15 cellular contexts compared by ENCODE assay signal in the genomic region with DNA sequence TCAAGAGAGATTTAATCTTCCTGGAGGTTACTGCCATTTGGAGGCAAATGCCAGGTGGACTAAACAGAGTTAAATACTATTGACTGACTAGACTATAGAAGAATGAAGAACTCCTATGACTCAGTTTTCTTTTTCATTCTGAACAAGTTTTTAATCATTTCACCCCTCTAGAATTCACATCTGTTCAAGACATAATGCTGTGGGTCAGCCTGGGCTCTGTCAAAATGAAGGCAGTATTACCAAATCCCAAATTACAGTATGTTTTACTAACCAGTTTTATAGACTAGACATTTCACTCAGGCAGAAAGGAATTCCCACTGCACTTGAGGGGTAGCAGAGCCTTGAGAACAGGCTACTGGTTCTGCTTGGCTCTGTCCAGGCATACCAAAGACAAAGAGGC.
"Had no signal": no experiment of that assay in that cellular context is flagged by ENCODE, and none has a peak within 500 bp of the region (broad histone marks: within the 10 kb centered on the region; RNA-seq: fewer than 3 reads in every experiment).

No MANE protein-coding gene starts in this region.

- ATAC-seq: gastrocnemius medialis; stimulated activated naive CD8-positive, alpha-beta T cell treated with anti-CD3 and anti-CD28 coated beads, Interleukin-15, amount 100 ng/mL, for 72 hours had no signal

- FAIRE-seq: endometrium, keratinocyte, urothelium cell line had no signal

- H3K9me3 ChIP-seq: gastrocnemius medialis, ovary, thoracic aorta had no signal

- H3K36me3 ChIP-seq: esophagus muscularis mucosa, gastrocnemius medialis, heart right ventricle, left ventricle myocardium inferior, ovary, thoracic aorta had no signal

- H3K27ac ChIP-seq: dorsolateral prefrontal cortex, esophagus muscularis mucosa, gastrocnemius medialis, heart right ventricle, left ventricle myocardium inferior, ovary, thoracic aorta had no signal

- H3K4me3 Mint-ChIP-seq: activated naive CD4-positive, alpha-beta T cell treated with anti-CD3 and anti-CD28 coated beads for 36 hours; stimulated activated naive CD8-positive, alpha-beta T cell treated with anti-CD3 and anti-CD28 coated beads, Interleukin-15, amount 100 ng/mL, for 72 hours; T-helper 1 cell treated with Interleukin-12 subunit alpha and Interleukin-12 subunit beta and Interleukin-4 antibody, amounts not matched to agents 30 μg/mL and 1 μg/mL, for 36 hours had no signal

- H3K27me3 ChIP-seq: esophagus muscularis mucosa, gastrocnemius medialis, heart right ventricle, ovary had no signal

- H3K4me3 ChIP-seq: dorsolateral prefrontal cortex, esophagus muscularis mucosa, gastrocnemius medialis, heart right ventricle, left ventricle myocardium inferior, ovary, thoracic aorta had no signal

- DNase-seq: activated CD4-positive, alpha-beta T cell treated with anti-CD3 and anti-CD28 coated beads for 48 hours; activated naive CD4-positive, alpha-beta T cell treated with anti-CD3 and anti-CD28 coated beads for 36 hours; dorsolateral prefrontal cortex; gastrocnemius medialis; heart right ventricle; left ventricle myocardium inferior; ovary; stimulated activated CD4-positive, alpha-beta T cell treated with anti-CD3 and anti-CD28 coated beads, Interleukin-4, amount 100 ng/mL, for 4 hours; stimulated activated naive CD8-positive, alpha-beta T cell treated with anti-CD3 and anti-CD28 coated beads, Interleukin-15, amount 100 ng/mL, for 72 hours had no signal

- H3K27ac Mint-ChIP-seq: activated naive CD4-positive, alpha-beta T cell treated with anti-CD3 and anti-CD28 coated beads for 36 hours; stimulated activated naive CD8-positive, alpha-beta T cell treated with anti-CD3 and anti-CD28 coated beads, Interleukin-15, amount 100 ng/mL, for 72 hours; T-helper 1 cell treated with Interleukin-12 subunit alpha and Interleukin-12 subunit beta and Interleukin-4 antibody, amounts not matched to agents 30 μg/mL and 1 μg/mL, for 36 hours had no signal

- H3K4me1 ChIP-seq: esophagus muscularis mucosa, gastrocnemius medialis, heart right ventricle, left ventricle myocardium inferior had no signal

- H3K4me1 Mint-ChIP-seq: stimulated activated naive CD8-positive, alpha-beta T cell treated with anti-CD3 and anti-CD28 coated beads, Interleukin-15, amount 100 ng/mL, for 72 hours had no signal
